In the genomic region with DNA sequence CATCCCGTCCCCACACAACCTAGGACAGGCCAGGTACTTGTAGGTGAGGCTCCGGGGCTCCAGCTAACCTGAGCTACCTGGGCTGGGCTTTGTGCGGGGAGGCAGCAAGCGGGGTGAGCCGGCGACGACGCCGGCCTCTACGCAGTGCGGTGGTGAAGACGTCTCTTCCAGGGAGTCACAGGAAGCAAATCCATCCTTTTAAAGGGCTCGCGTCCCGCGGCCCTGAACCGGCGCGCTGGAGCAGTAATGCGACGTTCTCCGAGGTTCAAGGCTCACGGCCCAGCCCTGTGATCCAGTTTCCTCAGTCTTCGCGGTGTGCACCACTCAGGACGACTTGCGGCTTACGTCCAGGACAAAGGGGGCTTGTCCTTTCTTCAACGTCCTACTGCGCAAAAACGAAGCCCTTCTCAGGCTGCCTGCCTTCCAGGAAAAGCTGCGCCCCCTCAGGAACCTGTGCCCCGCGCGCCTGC, we compare ENCODE assay signal across 8 cellular contexts. TPM values are rescaled to one million over a fixed set of nuclear protein-coding genes. Genes with fewer than 3 reads are reported as not detected.
DNase-seq lines count a peak whose midpoint lies in the region; ATAC-seq and TF ChIP-seq lines count a peak whose summit lies in the region.

No MANE protein-coding gene starts in this region.

- H3K27ac Mint-ChIP-seq in nephron, result peak overlapping the region; percentile 96 to 99 (median 98)

- no peaks in the 10 kb centered on the region for H3K27me3 ChIP-seq in aorta (ENCODE audit: control insufficient read depth in 1 of 2, insufficient read depth in 2 of 2, low read length in 1 of 2)

- DNase-seq in activated T-cell treated with anti-CD3 and anti-CD28 coated beads for 1 hour (ENCODE audit: low read depth) (peak; percentile 5), NCI-H748 treated with DMSO at 0.1 percent for 48 hours (lab: John Stamatoyannopoulos, UW) (peak; percentile 66), fibroblast of pulmonary artery (ENCODE audit: low read depth) (peak; percentile 55), aorta (peak; percentile 73 to 84)
- no peak for DNase-seq in activated T-cell treated with anti-CD3 and anti-CD28 coated beads, Interleukin-2, amount 50 U/mL, for 48 hours
- peak; percentile 16 to 19 for DNase-seq in activated T-helper 1 cell treated with anti-CD3 and anti-CD28 coated beads, Interleukin-2, amount 50 U/mL, for 16 hours (ENCODE audit: low read depth in 1 of 2, low spot score in 1 of 2)

- peaks cover 3 to 4% of the 10 kb centered on the region in 2 donors for H3K4me1 ChIP-seq in aorta (ENCODE audit: control insufficient read depth in 1 of 2, insufficient read depth in 2 of 2, low read length in 2 of 2)

- no peaks in the 10 kb centered on the region for H3K9me3 Mint-ChIP-seq in nephron

- peak overlapping the region; percentile 90 for H3K4me3 ChIP-seq in fibroblast of pulmonary artery (replicated peaks; ENCODE audit: low read depth, low read length)
- peak overlapping the region; percentile 100 for H3K4me3 ChIP-seq in aorta (ENCODE audit: low read length in 2 of 2)

- no peaks in the 10 kb centered on the region for H3K36me3 ChIP-seq in aorta (ENCODE audit: control insufficient read depth in 1 of 2, insufficient read depth in 2 of 2, low read length in 1 of 2)

- 0 to 1% methylated on average over 35 of the region's 35 CpGs for WGBS in aorta, 2 donors

- no peaks in the 10 kb centered on the region for H3K9me3 ChIP-seq in aorta (ENCODE audit: control insufficient read depth, low read length)

- no peak for TF ChIP-seq CTCF in fibroblast of pulmonary artery (IDR thresholded peaks at IDR 0.05; ENCODE audit: low read length, missing control alignments)
- TF ChIP-seq CTCF in nephron (IDR thresholded peaks at IDR 0.05; ENCODE audit: unreplicated experiment in 3 of 3), result no peak

- intact Hi-C loops in aorta (cut with DNase I), result loop anchor here (2.0 to 10.0 kb wide), 9 partner anchors 133 to 617 kb away; a partner anchor contains a TSS

- H3K36me3 Mint-ChIP-seq in nephron (ENCODE audit: low read depth), result peaks cover 20% of the 10 kb centered on the region

- H3K27ac ChIP-seq in aorta (ENCODE audit: low read depth in 1 of 2, low read length in 2 of 2), result peak overlapping the region in 1 of 2 donors; percentile 90

- H3K27me3 Mint-ChIP-seq in nephron (ENCODE audit: low read depth), result no peaks in the 10 kb centered on the region

- H3K4me3 Mint-ChIP-seq in nephron, result peak overlapping the region; percentile 91 to 95 (median 93)

- H3K4me1 Mint-ChIP-seq in nephron, result peaks cover 42% of the 10 kb centered on the region

- ATAC-seq in HG02884 (IDR thresholded peaks at IDR 0.05; ENCODE audit: unreplicated experiment) (peak; percentile 3), aorta (ENCODE audit: low FRiP score) (peak; percentile 78)

RNA-seq across cellular contexts. Expression of a gene that starts 0.5 kb away (rescaled TPM):
- 10 to 100 TPM; 79.9 to 93.3 TPM for total RNA-seq in aorta
- polyA plus RNA-seq in aorta, result 10 to 100 TPM; 40.8 to 41.1 TPM

Comparison
In these comparisons a context has a peak if more than half of its experiments do, and no peak if none do; other contexts are left out.
1. DNase-seq: peak in activated T-cell treated with anti-CD3 and anti-CD28 coated beads for 1 hour (single experiment), NCI-H748 treated with DMSO at 0.1 percent for 48 hours (single experiment), activated T-helper 1 cell treated with anti-CD3 and anti-CD28 coated beads, Interleukin-2, amount 50 U/mL, for 16 hours (2 of 2), fibroblast of pulmonary artery (single experiment) and aorta (2 of 2); none in activated T-cell treated with anti-CD3 and anti-CD28 coated beads, Interleukin-2, amount 50 U/mL, for 48 hours (0 of 2).